1 cellular context compared by ENCODE assay signal in the genomic region with DNA sequence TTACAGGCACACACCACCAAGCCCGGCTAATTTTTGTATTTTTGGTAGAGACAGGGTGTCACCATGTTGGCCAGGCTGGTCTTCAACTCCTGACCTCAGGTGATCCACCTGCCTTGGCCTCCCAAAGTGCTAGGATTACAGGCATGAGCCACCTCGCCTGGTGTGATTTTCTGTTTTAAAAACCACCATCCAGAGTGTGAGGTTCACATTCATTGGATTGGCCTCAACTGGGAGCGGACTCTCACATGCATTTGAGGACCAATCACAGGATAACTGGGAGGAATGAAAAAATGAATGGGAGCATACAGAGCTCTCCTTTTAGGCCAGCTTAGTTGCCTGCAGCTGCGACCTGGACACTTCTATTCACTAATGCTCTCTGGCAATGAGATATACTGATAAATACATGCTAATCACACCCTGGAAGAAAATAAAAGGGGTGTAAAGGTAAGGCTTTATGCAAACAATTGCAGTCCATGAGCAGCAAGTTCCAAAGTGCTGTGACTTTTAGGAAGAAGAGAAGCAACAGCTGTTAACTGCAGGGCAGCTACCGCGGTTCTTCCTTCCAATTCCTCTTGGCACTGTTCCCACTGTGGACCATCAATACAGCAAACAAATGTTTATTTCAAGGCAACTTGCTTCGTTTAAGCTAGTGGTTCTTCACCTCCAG.
A peak's percentile ranks its signal among the peaks of the same experiment; 100 is the strongest.
TF ChIP-seq lines count a peak whose summit lies in the region.

No MANE protein-coding gene starts in this region.

TF ChIP-seq in HepG2, 621 proteins besides CTCF, POLR2A, EP300 and RAD21 (continued from another document and continues in another):
- TF ChIP-seq NFYB (CRISPR knock-in tag; IDR thresholded peaks at IDR 0.05): peak; percentile 58
- no peak for TF ChIP-seq NBN (conservative IDR thresholded peaks at IDR 0.05)
- peak; percentile 72; the same call in 1 of the 2 replicates for TF ChIP-seq DNMT3B (CRISPR knock-in tag; conservative IDR thresholded peaks at IDR 0.05)
- TF ChIP-seq KDM6A (CRISPR knock-in tag; IDR thresholded peaks at IDR 0.05; ENCODE audit: low read depth): 0 out of 2 replicates have a peak, but pooled peaks have one; percentile 14
- no peak for TF ChIP-seq TBL1XR1 (IDR thresholded peaks at IDR 0.05; ENCODE audit: borderline replicate concordance, low read length, partially characterized antibody)
- no peak for TF ChIP-seq RARG (CRISPR knock-in tag; IDR thresholded peaks at IDR 0.05; ENCODE audit: low read depth)
- TF ChIP-seq HNF4G (IDR thresholded peaks at IDR 0.05; ENCODE audit: borderline replicate concordance, low read depth, low read length): peak; percentile 50; the same call in 1 of the 2 replicates
- TF ChIP-seq HNF4G (CRISPR knock-in tag; IDR thresholded peaks at IDR 0.05; ENCODE audit: borderline replicate concordance, low read depth): no peak
- TF ChIP-seq, protein P1, sequence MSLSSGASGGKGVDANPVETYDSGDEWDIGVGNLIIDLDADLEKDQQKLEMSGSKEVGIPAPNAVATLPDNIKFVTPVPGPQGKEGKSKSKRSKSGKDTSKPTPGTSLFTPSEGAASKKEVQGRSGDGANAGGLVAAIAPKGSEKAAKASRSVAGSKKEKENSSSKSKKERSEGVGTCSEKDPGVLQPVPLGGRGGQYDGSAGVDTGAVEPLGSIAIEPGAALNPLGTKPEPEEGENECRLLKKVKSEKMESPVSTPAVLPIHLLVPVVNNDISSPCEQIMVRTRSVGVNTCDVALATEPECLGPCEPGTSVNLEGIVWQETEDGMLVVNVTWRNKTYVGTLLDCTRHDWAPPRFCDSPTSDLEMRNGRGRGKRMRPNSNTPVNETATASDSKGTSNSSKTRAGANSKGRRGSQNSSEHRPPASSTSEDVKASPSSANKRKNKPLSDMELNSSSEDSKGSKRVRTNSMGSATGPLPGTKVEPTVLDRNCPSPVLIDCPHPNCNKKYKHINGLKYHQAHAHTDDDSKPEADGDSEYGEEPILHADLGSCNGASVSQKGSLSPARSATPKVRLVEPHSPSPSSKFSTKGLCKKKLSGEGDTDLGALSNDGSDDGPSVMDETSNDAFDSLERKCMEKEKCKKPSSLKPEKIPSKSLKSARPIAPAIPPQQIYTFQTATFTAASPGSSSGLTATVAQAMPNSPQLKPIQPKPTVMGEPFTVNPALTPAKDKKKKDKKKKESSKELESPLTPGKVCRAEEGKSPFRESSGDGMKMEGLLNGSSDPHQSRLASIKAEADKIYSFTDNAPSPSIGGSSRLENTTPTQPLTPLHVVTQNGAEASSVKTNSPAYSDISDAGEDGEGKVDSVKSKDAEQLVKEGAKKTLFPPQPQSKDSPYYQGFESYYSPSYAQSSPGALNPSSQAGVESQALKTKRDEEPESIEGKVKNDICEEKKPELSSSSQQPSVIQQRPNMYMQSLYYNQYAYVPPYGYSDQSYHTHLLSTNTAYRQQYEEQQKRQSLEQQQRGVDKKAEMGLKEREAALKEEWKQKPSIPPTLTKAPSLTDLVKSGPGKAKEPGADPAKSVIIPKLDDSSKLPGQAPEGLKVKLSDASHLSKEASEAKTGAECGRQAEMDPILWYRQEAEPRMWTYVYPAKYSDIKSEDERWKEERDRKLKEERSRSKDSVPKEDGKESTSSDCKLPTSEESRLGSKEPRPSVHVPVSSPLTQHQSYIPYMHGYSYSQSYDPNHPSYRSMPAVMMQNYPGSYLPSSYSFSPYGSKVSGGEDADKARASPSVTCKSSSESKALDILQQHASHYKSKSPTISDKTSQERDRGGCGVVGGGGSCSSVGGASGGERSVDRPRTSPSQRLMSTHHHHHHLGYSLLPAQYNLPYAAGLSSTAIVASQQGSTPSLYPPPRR (CRISPR knock-in tag; IDR thresholded peaks at IDR 0.05; ENCODE audit: borderline replicate concordance): peak; percentile 8; the same call in 1 of the 2 replicates
- TF ChIP-seq, protein P2, sequence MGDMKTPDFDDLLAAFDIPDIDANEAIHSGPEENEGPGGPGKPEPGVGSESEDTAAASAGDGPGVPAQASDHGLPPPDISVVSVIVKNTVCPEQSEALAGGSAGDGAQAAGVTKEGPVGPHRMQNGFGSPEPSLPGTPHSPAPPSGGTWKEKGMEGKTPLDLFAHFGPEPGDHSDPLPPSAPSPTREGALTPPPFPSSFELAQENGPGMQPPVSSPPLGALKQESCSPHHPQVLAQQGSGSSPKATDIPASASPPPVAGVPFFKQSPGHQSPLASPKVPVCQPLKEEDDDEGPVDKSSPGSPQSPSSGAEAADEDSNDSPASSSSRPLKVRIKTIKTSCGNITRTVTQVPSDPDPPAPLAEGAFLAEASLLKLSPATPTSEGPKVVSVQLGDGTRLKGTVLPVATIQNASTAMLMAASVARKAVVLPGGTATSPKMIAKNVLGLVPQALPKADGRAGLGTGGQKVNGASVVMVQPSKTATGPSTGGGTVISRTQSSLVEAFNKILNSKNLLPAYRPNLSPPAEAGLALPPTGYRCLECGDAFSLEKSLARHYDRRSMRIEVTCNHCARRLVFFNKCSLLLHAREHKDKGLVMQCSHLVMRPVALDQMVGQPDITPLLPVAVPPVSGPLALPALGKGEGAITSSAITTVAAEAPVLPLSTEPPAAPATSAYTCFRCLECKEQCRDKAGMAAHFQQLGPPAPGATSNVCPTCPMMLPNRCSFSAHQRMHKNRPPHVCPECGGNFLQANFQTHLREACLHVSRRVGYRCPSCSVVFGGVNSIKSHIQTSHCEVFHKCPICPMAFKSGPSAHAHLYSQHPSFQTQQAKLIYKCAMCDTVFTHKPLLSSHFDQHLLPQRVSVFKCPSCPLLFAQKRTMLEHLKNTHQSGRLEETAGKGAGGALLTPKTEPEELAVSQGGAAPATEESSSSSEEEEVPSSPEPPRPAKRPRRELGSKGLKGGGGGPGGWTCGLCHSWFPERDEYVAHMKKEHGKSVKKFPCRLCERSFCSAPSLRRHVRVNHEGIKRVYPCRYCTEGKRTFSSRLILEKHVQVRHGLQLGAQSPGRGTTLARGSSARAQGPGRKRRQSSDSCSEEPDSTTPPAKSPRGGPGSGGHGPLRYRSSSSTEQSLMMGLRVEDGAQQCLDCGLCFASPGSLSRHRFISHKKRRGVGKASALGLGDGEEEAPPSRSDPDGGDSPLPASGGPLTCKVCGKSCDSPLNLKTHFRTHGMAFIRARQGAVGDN (CRISPR knock-in tag; IDR thresholded peaks at IDR 0.05): peak; percentile 35; the same call in 1 of the 2 replicates
- peak; percentile 12 for TF ChIP-seq PHF5A (CRISPR knock-in tag; IDR thresholded peaks at IDR 0.05; ENCODE audit: low read depth, unreplicated experiment)
- TF ChIP-seq, protein P3, sequence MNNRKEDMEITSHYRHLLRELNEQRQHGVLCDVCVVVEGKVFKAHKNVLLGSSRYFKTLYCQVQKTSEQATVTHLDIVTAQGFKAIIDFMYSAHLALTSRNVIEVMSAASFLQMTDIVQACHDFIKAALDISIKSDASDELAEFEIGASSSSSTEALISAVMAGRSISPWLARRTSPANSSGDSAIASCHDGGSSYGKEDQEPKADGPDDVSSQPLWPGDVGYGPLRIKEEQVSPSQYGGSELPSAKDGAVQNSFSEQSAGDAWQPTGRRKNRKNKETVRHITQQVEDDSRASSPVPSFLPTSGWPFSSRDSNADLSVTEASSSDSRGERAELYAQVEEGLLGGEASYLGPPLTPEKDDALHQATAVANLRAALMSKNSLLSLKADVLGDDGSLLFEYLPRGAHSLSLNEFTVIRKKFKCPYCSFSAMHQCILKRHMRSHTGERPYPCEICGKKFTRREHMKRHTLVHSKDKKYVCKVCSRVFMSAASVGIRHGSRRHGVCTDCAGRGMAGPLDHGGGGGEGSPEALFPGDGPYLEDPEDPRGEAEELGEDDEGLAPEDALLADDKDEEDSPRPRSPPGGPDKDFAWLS (CRISPR knock-in tag; IDR thresholded peaks at IDR 0.05; ENCODE audit: borderline replicate concordance): peak; percentile 76; the same call in 1 of the 2 replicates
- peak; percentile 64 for TF ChIP-seq HNF4A (CRISPR knock-in tag; IDR thresholded peaks at IDR 0.05)
- TF ChIP-seq, protein P4, sequence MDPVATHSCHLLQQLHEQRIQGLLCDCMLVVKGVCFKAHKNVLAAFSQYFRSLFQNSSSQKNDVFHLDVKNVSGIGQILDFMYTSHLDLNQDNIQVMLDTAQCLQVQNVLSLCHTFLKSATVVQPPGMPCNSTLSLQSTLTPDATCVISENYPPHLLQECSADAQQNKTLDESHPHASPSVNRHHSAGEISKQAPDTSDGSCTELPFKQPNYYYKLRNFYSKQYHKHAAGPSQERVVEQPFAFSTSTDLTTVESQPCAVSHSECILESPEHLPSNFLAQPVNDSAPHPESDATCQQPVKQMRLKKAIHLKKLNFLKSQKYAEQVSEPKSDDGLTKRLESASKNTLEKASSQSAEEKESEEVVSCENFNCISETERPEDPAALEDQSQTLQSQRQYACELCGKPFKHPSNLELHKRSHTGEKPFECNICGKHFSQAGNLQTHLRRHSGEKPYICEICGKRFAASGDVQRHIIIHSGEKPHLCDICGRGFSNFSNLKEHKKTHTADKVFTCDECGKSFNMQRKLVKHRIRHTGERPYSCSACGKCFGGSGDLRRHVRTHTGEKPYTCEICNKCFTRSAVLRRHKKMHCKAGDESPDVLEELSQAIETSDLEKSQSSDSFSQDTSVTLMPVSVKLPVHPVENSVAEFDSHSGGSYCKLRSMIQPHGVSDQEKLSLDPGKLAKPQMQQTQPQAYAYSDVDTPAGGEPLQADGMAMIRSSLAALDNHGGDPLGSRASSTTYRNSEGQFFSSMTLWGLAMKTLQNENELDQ (CRISPR knock-in tag; IDR thresholded peaks at IDR 0.05; ENCODE audit: borderline replicate concordance): peak; percentile 23; the same call in 1 of the 2 replicates
- TF ChIP-seq CCAR2 (optimal IDR thresholded peaks at IDR 0.05; ENCODE audit: low read depth, low read length): no peak
- TF ChIP-seq, protein P5, sequence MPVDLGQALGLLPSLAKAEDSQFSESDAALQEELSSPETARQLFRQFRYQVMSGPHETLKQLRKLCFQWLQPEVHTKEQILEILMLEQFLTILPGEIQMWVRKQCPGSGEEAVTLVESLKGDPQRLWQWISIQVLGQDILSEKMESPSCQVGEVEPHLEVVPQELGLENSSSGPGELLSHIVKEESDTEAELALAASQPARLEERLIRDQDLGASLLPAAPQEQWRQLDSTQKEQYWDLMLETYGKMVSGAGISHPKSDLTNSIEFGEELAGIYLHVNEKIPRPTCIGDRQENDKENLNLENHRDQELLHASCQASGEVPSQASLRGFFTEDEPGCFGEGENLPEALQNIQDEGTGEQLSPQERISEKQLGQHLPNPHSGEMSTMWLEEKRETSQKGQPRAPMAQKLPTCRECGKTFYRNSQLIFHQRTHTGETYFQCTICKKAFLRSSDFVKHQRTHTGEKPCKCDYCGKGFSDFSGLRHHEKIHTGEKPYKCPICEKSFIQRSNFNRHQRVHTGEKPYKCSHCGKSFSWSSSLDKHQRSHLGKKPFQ (CRISPR knock-in tag; IDR thresholded peaks at IDR 0.05; ENCODE audit: insufficient replicate concordance): peak; percentile 60
- TF ChIP-seq ZNF44 (CRISPR knock-in tag; IDR thresholded peaks at IDR 0.05): no peak
- peak; percentile 43; the same call in 1 of the 2 replicates for TF ChIP-seq ZSCAN25 (CRISPR knock-in tag; IDR thresholded peaks at IDR 0.05)
- TF ChIP-seq, protein P6, sequence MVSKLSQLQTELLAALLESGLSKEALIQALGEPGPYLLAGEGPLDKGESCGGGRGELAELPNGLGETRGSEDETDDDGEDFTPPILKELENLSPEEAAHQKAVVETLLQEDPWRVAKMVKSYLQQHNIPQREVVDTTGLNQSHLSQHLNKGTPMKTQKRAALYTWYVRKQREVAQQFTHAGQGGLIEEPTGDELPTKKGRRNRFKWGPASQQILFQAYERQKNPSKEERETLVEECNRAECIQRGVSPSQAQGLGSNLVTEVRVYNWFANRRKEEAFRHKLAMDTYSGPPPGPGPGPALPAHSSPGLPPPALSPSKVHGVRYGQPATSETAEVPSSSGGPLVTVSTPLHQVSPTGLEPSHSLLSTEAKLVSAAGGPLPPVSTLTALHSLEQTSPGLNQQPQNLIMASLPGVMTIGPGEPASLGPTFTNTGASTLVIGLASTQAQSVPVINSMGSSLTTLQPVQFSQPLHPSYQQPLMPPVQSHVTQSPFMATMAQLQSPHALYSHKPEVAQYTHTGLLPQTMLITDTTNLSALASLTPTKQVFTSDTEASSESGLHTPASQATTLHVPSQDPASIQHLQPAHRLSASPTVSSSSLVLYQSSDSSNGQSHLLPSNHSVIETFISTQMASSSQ (IDR thresholded peaks at IDR 0.05; ENCODE audit: low read depth): no peak
- TF ChIP-seq, protein P6 (CRISPR knock-in tag; IDR thresholded peaks at IDR 0.05; ENCODE audit: borderline replicate concordance): peak; percentile 26; the same call in 1 of the 2 replicates
- 0 out of 2 replicates have a peak, but pooled peaks have one; percentile 26 for TF ChIP-seq ARNTL (CRISPR knock-in tag; IDR thresholded peaks at IDR 0.05)
- no peak for TF ChIP-seq ZNF468 (CRISPR knock-in tag; IDR thresholded peaks at IDR 0.05)
- TF ChIP-seq, protein P7, sequence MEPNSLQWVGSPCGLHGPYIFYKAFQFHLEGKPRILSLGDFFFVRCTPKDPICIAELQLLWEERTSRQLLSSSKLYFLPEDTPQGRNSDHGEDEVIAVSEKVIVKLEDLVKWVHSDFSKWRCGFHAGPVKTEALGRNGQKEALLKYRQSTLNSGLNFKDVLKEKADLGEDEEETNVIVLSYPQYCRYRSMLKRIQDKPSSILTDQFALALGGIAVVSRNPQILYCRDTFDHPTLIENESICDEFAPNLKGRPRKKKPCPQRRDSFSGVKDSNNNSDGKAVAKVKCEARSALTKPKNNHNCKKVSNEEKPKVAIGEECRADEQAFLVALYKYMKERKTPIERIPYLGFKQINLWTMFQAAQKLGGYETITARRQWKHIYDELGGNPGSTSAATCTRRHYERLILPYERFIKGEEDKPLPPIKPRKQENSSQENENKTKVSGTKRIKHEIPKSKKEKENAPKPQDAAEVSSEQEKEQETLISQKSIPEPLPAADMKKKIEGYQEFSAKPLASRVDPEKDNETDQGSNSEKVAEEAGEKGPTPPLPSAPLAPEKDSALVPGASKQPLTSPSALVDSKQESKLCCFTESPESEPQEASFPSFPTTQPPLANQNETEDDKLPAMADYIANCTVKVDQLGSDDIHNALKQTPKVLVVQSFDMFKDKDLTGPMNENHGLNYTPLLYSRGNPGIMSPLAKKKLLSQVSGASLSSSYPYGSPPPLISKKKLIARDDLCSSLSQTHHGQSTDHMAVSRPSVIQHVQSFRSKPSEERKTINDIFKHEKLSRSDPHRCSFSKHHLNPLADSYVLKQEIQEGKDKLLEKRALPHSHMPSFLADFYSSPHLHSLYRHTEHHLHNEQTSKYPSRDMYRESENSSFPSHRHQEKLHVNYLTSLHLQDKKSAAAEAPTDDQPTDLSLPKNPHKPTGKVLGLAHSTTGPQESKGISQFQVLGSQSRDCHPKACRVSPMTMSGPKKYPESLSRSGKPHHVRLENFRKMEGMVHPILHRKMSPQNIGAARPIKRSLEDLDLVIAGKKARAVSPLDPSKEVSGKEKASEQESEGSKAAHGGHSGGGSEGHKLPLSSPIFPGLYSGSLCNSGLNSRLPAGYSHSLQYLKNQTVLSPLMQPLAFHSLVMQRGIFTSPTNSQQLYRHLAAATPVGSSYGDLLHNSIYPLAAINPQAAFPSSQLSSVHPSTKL (CRISPR knock-in tag; IDR thresholded peaks at IDR 0.05): peak; percentile 20; the same call in 1 of the 2 replicates
- TF ChIP-seq GTF3A (CRISPR knock-in tag; conservative IDR thresholded peaks at IDR 0.05): peak; percentile 62; the same call in 1 of the 2 replicates
- TF ChIP-seq ZNF75D (CRISPR knock-in tag; IDR thresholded peaks at IDR 0.05; ENCODE audit: borderline replicate concordance): 0 out of 2 replicates have a peak, but pooled peaks have one; percentile 46
